Comparison of ENCODE assay signal across 8 cellular contexts in the genomic region with DNA sequence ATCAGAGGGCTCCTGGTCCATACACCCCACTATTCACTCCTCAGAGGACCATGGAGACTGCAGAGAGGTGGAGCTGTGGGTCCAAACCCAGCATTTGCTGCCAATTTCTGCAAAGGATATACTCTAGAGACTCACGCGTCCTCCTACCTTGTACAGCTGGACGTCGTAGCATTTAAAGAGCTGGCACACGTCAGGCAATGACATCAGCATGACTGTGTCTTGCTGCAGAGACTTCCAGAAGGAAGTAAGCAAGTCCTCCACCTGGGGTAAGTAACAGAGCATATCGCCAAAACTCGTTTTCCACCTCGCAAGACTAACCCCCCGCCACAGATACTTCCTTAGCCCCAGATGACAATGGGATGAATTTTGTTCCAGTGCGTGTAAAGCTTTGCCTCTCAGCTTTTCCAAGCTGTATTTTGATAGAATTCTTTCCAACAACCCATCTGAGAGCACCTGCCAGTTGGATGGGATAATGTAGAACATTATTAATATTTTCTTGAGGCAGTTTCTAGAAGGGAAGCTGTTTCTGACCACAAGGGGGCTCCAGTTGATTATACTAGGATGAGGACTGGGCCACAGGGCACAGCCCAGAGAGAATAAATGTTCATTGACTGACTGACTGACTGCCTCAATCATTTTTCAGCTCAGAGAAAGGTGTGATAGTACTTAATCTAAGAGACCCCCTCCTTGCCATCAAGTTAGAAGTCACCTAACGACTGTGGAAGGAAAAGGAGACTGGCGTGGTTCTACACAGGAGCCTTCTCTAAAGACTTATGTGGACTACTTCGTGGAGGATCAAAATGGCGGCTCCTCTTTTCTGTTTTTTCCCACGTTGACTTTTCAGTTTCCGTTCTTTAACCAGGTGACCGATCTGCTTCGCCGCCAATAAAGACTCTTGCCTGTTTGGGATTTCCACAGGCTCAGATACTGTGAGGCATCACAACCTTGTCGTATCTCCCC. TPM values are rescaled to one million over a fixed set of nuclear protein-coding genes. Genes with fewer than 3 reads are reported as not detected.
A peak's percentile ranks its signal among the peaks of the same experiment; 100 is the strongest.
DNase-seq lines count a peak whose midpoint lies in the region; ATAC-seq and TF ChIP-seq lines count a peak whose summit lies in the region.

No MANE protein-coding gene starts in this region.

- no peak overlapping the region for H3K27ac Mint-ChIP-seq in Calu3 (ENCODE audit: unreplicated experiment)

- H3K36me3 Mint-ChIP-seq in Calu3 (ENCODE audit: insufficient read depth, unreplicated experiment): no peaks in the 10 kb centered on the region

- H3K4me1 Mint-ChIP-seq in Calu3 (ENCODE audit: low read depth, unreplicated experiment): no peaks in the 10 kb centered on the region

- H3K36me3 ChIP-seq in heart left ventricle: no peaks in the 10 kb centered on the region
- no peaks in the 10 kb centered on the region for H3K36me3 ChIP-seq in sigmoid colon

- H3K27me3 ChIP-seq in heart left ventricle (no peaks in the 10 kb centered on the region), sigmoid colon (no peaks in the 10 kb centered on the region)

- H3K4me3 Mint-ChIP-seq in Calu3 (ENCODE audit: low read depth, unreplicated experiment): no peak overlapping the region

- intact Hi-C loops in Calu3 (cut with micrococcal nuclease; ENCODE audit: unreplicated experiment) (loop anchor here (1.0 to 10.0 kb wide), 4 partner anchors 98 to 1026 kb away; a partner anchor contains a TSS), heart left ventricle (cut with DNase I) (loop anchor here in 9 of 10 donors (1.0 to 10.0 kb wide), 10 partner anchors 76 to 1036 kb away; a partner anchor contains a TSS), sigmoid colon (cut with DNase I) (loop anchor here (1.0 kb wide), 1 partner anchor 412 kb away; no protein-coding TSS in a partner anchor)

- H3K27ac ChIP-seq in heart left ventricle: no peak overlapping the region
- H3K27ac ChIP-seq in sigmoid colon: no peak overlapping the region

- H3K27me3 Mint-ChIP-seq in Calu3 (ENCODE audit: unreplicated experiment): no peaks in the 10 kb centered on the region

- H3K4me3 ChIP-seq in heart left ventricle (no peak overlapping the region), sigmoid colon (no peak overlapping the region)

- CTCF ChIA-PET in Calu3 (lab: Charles Lee): interaction anchor here (0.6 to 1.6 kb wide), 7 partner anchors 14 to 413 kb away, joined by 3 to 12 read pairs (median 4); no protein-coding TSS in a partner anchor

- 68 to 85% (median 78%) methylated on average over 19 to 20 of the region's 20 CpGs for WGBS in heart left ventricle, 4 donors
- WGBS in sigmoid colon, 2 donors: 85 to 86% methylated on average over 20 of the region's 20 CpGs

- peak; percentile 67 for DNase-seq in Calu3
- peak; percentile 75 for DNase-seq in HuH-7.5 (ENCODE audit: low spot score)
- DNase-seq in SK-N-DZ (ENCODE audit: low spot score): peak; percentile 59
- peak; percentile 59 for DNase-seq in activated naive CD4-positive, alpha-beta T cell treated with anti-CD3 and anti-CD28 coated beads, Interleukin-2, amount 50 U/mL, for 16 hours
- peak in 4 of 5 donors; percentile 47 to 68 (median 62) for DNase-seq in heart left ventricle
- peak; percentile 73 for DNase-seq in sigmoid colon

- TF ChIP-seq EP300 in sigmoid colon (IDR thresholded peaks at IDR 0.05): no peak

- H3K9me3 ChIP-seq in heart left ventricle: no peaks in the 10 kb centered on the region
- H3K9me3 ChIP-seq in sigmoid colon: no peaks in the 10 kb centered on the region

- TF ChIP-seq CTCF in Calu3 (IDR thresholded peaks at IDR 0.05; ENCODE audit: unreplicated experiment) (peak; percentile 61), heart left ventricle (IDR thresholded peaks at IDR 0.05) (peak; percentile 66 to 90 (median 83)), sigmoid colon (IDR thresholded peaks at IDR 0.05) (peak in 3 of 4 experiments; percentile 46 to 69 (median 62))

- ATAC-seq in heart left ventricle (peak; percentile 55 to 89 (median 76)), HG03135 (IDR thresholded peaks at IDR 0.05; ENCODE audit: unreplicated experiment) (no peak), GM21360 (IDR thresholded peaks at IDR 0.05; ENCODE audit: unreplicated experiment) (no peak)

- H3K9me3 Mint-ChIP-seq in Calu3 (ENCODE audit: low read depth, unreplicated experiment): no peaks in the 10 kb centered on the region

- no peak for TF ChIP-seq POLR2A in heart left ventricle (IDR thresholded peaks at IDR 0.05)
- no peak for TF ChIP-seq POLR2A in sigmoid colon (IDR thresholded peaks at IDR 0.05)

- BruUV-seq in Calu3 (replicated peaks; lab: Mats Ljungman, UMichigan): no TSS peak

- H3K4me1 ChIP-seq in heart left ventricle (peaks cover 0 to 4% (median 0%) of the 10 kb centered on the region in 12 donors), sigmoid colon (no peaks in the 10 kb centered on the region)

RNA-seq across cellular contexts. Expression of a gene that starts 31.7 kb away (rescaled TPM):
- 1.3 and 2.4 TPM in 2 replicates for total RNA-seq in Calu3 (2022)
- polyA plus RNA-seq in SK-N-DZ (2014; cell fraction: cytosol; rRNA removed): 0.48 TPM in 1 of 2 replicates, not detected in the other
- polyA plus RNA-seq in SK-N-DZ (2014; cell fraction: nucleus; rRNA removed): not detected in 2 replicates
- 1 to 10 TPM in 1 of 9 donors, under 1 TPM in 3, not detected in 5; 0.18 to 1.1 (median 0.46) TPM for total RNA-seq in heart left ventricle
- polyA plus RNA-seq in heart left ventricle: not detected
- total RNA-seq in sigmoid colon: under 1 TPM in 2 of 4 donors, not detected in 2; 0.28 to 0.36 TPM
- under 1 TPM in 1 of 3 donors, not detected in 2; 0.06 TPM for polyA plus RNA-seq in sigmoid colon

RNA-seq across cellular contexts. Expression of a gene that starts 55.9 kb away (rescaled TPM):
- total RNA-seq in Calu3 (2022) (not detected in 2 replicates), heart left ventricle (1 to 10 TPM in 2 of 9 donors, under 1 TPM in 2, not detected in 5; 0.17 to 2.0 (median 0.93) TPM), sigmoid colon (under 1 TPM in 1 of 4 donors, not detected in 3; 0.83 TPM)
- polyA plus RNA-seq in SK-N-DZ (2014; cell fraction: cytosol; rRNA removed): 0.36 TPM in 1 of 2 replicates, not detected in the other
- polyA plus RNA-seq in SK-N-DZ (2014; cell fraction: nucleus; rRNA removed): 0.22 and 0.65 TPM in 2 replicates
- polyA plus RNA-seq in heart left ventricle (under 1 TPM; 0.12 to 0.50 TPM), sigmoid colon (under 1 TPM in 1 of 3 donors, not detected in 2; 0.12 TPM)

Comparison
In these comparisons a context has a peak if more than half of its experiments do, and no peak if none do; other contexts are left out.
1. ATAC-seq: peak in heart left ventricle (4 of 4); none in HG03135 (single experiment) and GM21360 (single experiment).
2. Peak in every context shown above with its lines, with median percentiles within 50 percentile points of each other: DNase-seq and CTCF ChIP-seq.